In genomic region chr2:57448816-57449215, GRCh38 we compare ENCODE assay signal across 26 cellular contexts.
"Had no signal": no experiment of that assay in that cellular context is flagged by ENCODE, and none has a peak within 500 bp of the region (broad histone marks: within the 10 kb centered on the region; RNA-seq: fewer than 3 reads in every experiment).

No MANE protein-coding gene starts in this region.

- H3K27me3 ChIP-seq: gastrocnemius medialis, ovary, right lobe of liver, suprapubic skin, transverse colon, upper lobe of right lung, uterus had no signal

- H3K4me2 ChIP-seq: smooth muscle cell had no signal

- H3K36me3 ChIP-seq: gastrocnemius medialis, lower lobe of right lung, ovary, right lobe of liver, suprapubic skin, transverse colon, upper lobe of right lung, uterus had no signal

- H3K4me3 ChIP-seq: gastrocnemius medialis, lower lobe of right lung, ovary, right lobe of liver, smooth muscle cell, suprapubic skin, transverse colon, upper lobe of right lung, uterus had no signal

- ATAC-seq: esophagus mucosa; gastrocnemius medialis; left ventricle myocardium superior; lower lobe of right lung; natural killer cell; right lobe of liver; stimulated activated naive CD8-positive, alpha-beta T cell treated with anti-CD3 and anti-CD28 coated beads, Interleukin-15, amount 100 ng/mL, for 72 hours; upper lobe of right lung had no signal

- H3K27ac Mint-ChIP-seq: dendritic cell treated with granulocyte-macrophage colony-stimulating factor and Interleukin-4, amounts not matched to agents 40 ng/mL and 50 ng/mL, for 4 days; endodermal cell; natural killer cell; stimulated activated naive CD8-positive, alpha-beta T cell treated with anti-CD3 and anti-CD28 coated beads, Interleukin-15, amount 100 ng/mL, for 72 hours had no signal

- H3K9me3 ChIP-seq: gastrocnemius medialis, lower lobe of right lung, ovary, right lobe of liver, suprapubic skin, transverse colon, upper lobe of right lung, uterus had no signal

- DNase-seq: effector CD8-positive, alpha-beta T cell; endodermal cell; foreskin fibroblast; gastrocnemius medialis; head of caudate nucleus; left ventricle myocardium superior; lower lobe of right lung; natural killer cell; occipital lobe; ovary; retina; right lobe of liver; stimulated activated CD4-positive, alpha-beta T cell treated with anti-CD3 and anti-CD28 coated beads, Interleukin-12 subunit alpha, Interleukin-12 subunit beta, amount 100 ng/mL, for 4 hours; stimulated activated CD4-positive, alpha-beta T cell treated with anti-CD3 and anti-CD28 coated beads, Interleukin-1b, Interleukin-23, amount 100 ng/mL, for 48 hours; stimulated activated CD4-positive, alpha-beta T cell treated with anti-CD3 and anti-CD28 coated beads, Interleukin-4, amount 100 ng/mL, for 1 hour; stimulated activated CD8-positive, alpha-beta memory T cell treated with anti-CD3 and anti-CD28 coated beads, Interleukin-4, amount 100 ng/mL, for 48 hours; stimulated activated naive CD4-positive, alpha-beta T cell; stimulated activated naive CD8-positive, alpha-beta T cell treated with anti-CD3 and anti-CD28 coated beads, Interleukin-15, amount 100 ng/mL, for 72 hours; transverse colon; upper lobe of right lung; uterus had no signal

- H3K4me3 Mint-ChIP-seq: dendritic cell treated with granulocyte-macrophage colony-stimulating factor and Interleukin-4, amounts not matched to agents 40 ng/mL and 50 ng/mL, for 4 days; endodermal cell; natural killer cell; stimulated activated naive CD8-positive, alpha-beta T cell treated with anti-CD3 and anti-CD28 coated beads, Interleukin-15, amount 100 ng/mL, for 72 hours had no signal

- H3K36me3 Mint-ChIP-seq: natural killer cell had no signal

- H3K27ac ChIP-seq: epithelial cell of prostate, gastrocnemius medialis, lower lobe of right lung, ovary, right lobe of liver, suprapubic skin, transverse colon, upper lobe of right lung, uterus had no signal

- H3K4me1 ChIP-seq: gastrocnemius medialis, lower lobe of right lung, right lobe of liver, suprapubic skin, transverse colon, upper lobe of right lung, uterus had no signal

- H3K9me3 Mint-ChIP-seq: dendritic cell treated with granulocyte-macrophage colony-stimulating factor and Interleukin-4, amounts not matched to agents 40 ng/mL and 50 ng/mL, for 4 days; endodermal cell had no signal

- H3K27me3 Mint-ChIP-seq: dendritic cell treated with granulocyte-macrophage colony-stimulating factor and Interleukin-4, amounts not matched to agents 40 ng/mL and 50 ng/mL, for 4 days; stimulated activated naive CD8-positive, alpha-beta T cell treated with anti-CD3 and anti-CD28 coated beads, Interleukin-15, amount 100 ng/mL, for 72 hours had no signal

- H3K4me1 Mint-ChIP-seq: natural killer cell; stimulated activated naive CD8-positive, alpha-beta T cell treated with anti-CD3 and anti-CD28 coated beads, Interleukin-15, amount 100 ng/mL, for 72 hours had no signal
